ENCODE assay signal across 10 cellular contexts in the genomic region with DNA sequence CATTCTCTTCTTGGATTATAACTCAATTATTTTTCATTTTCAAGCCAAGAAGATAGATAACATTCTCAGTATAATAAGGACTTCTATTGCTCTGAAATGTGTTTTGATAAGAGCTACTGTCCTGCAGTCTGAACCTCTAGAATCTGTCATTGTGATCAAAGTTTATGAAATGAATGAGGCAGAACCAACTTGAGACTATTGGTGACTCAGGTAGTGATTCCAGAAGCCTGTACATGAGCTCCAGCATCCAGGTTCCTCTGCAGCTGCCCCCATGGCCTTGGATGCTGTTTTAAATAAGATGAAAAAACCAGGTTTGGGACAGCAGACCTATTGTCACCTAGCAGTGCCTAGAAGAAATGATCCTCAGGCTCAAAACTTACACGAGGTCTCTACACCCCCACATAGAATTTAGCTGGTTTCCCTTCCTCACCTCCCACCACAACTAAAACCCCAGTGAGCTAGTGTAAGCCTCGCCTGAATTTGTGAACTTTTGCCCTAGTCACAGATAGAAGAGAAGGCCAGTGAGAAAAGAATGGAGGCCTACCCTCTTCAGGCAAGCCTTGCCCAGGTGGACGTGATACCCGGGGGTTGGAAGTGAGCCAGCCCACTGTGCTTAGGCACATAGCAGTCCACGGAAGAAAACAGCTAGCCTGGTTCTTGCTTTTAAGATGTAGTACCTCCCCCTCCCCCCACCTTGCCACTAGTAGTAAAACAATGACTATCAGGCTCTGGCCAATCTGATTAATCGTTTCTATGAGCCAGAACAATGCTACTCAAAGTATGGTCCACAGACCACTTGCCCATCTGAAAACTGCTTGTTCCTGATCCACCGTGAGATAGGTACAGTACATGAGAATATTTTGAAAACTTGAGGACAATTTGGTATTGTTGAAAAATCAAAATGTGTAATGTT.
A peak's percentile ranks its signal among the peaks of the same experiment; 100 is the strongest.
DNase-seq lines count a peak whose midpoint lies in the region; ATAC-seq lines count a peak whose summit lies in the region.
"Had no signal": no experiment of that assay in that cellular context is flagged by ENCODE, and none has a peak within 500 bp of the region (broad histone marks: within the 10 kb centered on the region; RNA-seq: fewer than 3 reads in every experiment).

No MANE protein-coding gene starts in this region.

- H3K4me3 Mint-ChIP-seq in activated T-cell treated with anti-CD3 and anti-CD28 coated beads, Interleukin-2, amount 50 U/mL, for 24 hours = no peak overlapping the region
- H3K4me3 Mint-ChIP-seq in stimulated activated memory B cell treated with anti-CD40 and anti-IgM and Interleukin-4, amounts not matched to agents 10 μg/mL and 1 μg/mL and 100 μg/mL, for 72 hours = no peak overlapping the region

- H3K4me1 Mint-ChIP-seq in activated T-cell treated with anti-CD3 and anti-CD28 coated beads, Interleukin-2, amount 50 U/mL, for 24 hours (ENCODE audit: low read depth) = peaks cover 28% of the 10 kb centered on the region
- H3K4me1 Mint-ChIP-seq in stimulated activated memory B cell treated with anti-CD40 and anti-IgM and Interleukin-4, amounts not matched to agents 10 μg/mL and 1 μg/mL and 100 μg/mL, for 72 hours = peaks cover 35% of the 10 kb centered on the region

- ATAC-seq in HG02571 (IDR thresholded peaks at IDR 0.05; ENCODE audit: unreplicated experiment) = peak; percentile 67
- ATAC-seq in stimulated activated memory B cell treated with anti-CD40 and anti-IgM and Interleukin-4, amounts not matched to agents 10 μg/mL and 1 μg/mL and 100 μg/mL, for 72 hours = peak; percentile 91
- no peak for ATAC-seq in GM19328 (IDR thresholded peaks at IDR 0.05; ENCODE audit: unreplicated experiment)
- ATAC-seq: left cardiac atrium had no signal

- no peaks in the 10 kb centered on the region for H3K27me3 Mint-ChIP-seq in activated T-cell treated with anti-CD3 and anti-CD28 coated beads, Interleukin-2, amount 50 U/mL, for 24 hours
- no peaks in the 10 kb centered on the region for H3K27me3 Mint-ChIP-seq in stimulated activated memory B cell treated with anti-CD40 and anti-IgM and Interleukin-4, amounts not matched to agents 10 μg/mL and 1 μg/mL and 100 μg/mL, for 72 hours

- peaks cover 86% of the 10 kb centered on the region for H3K36me3 Mint-ChIP-seq in activated T-cell treated with anti-CD3 and anti-CD28 coated beads, Interleukin-2, amount 50 U/mL, for 24 hours (ENCODE audit: low read depth)
- H3K36me3 Mint-ChIP-seq in stimulated activated memory B cell treated with anti-CD40 and anti-IgM and Interleukin-4, amounts not matched to agents 10 μg/mL and 1 μg/mL and 100 μg/mL, for 72 hours = peaks cover 64% of the 10 kb centered on the region

- H3K27ac Mint-ChIP-seq in activated T-cell treated with anti-CD3 and anti-CD28 coated beads, Interleukin-2, amount 50 U/mL, for 24 hours = peak overlapping the region; percentile 78
- peak overlapping the region; percentile 51 for H3K27ac Mint-ChIP-seq in stimulated activated memory B cell treated with anti-CD40 and anti-IgM and Interleukin-4, amounts not matched to agents 10 μg/mL and 1 μg/mL and 100 μg/mL, for 72 hours

- no peaks in the 10 kb centered on the region for H3K9me3 Mint-ChIP-seq in activated T-cell treated with anti-CD3 and anti-CD28 coated beads, Interleukin-2, amount 50 U/mL, for 24 hours
- H3K9me3 Mint-ChIP-seq in stimulated activated memory B cell treated with anti-CD40 and anti-IgM and Interleukin-4, amounts not matched to agents 10 μg/mL and 1 μg/mL and 100 μg/mL, for 72 hours = no peaks in the 10 kb centered on the region

- no peak for DNase-seq in activated T-cell treated with anti-CD3 and anti-CD28 coated beads, Interleukin-2, amount 50 U/mL, for 24 hours
- DNase-seq in activated T-cell treated with anti-CD3 and anti-CD28 coated beads for 4 hours = no peak
- DNase-seq in OCI-M1 (lab: John Stamatoyannopoulos, UW) = peak; percentile 31
- no peak for DNase-seq in effector CD4-positive, alpha-beta T cell
- DNase-seq in stimulated activated CD4-positive, alpha-beta T cell treated with anti-CD3 and anti-CD28 coated beads, Interleukin-12 subunit alpha, Interleukin-12 subunit beta, amount 100 ng/mL, for 4 hours = no peak
- DNase-seq: left cardiac atrium, uterus had no signal
